ENCODE assay signal across 27 cellular contexts in the genomic region with DNA sequence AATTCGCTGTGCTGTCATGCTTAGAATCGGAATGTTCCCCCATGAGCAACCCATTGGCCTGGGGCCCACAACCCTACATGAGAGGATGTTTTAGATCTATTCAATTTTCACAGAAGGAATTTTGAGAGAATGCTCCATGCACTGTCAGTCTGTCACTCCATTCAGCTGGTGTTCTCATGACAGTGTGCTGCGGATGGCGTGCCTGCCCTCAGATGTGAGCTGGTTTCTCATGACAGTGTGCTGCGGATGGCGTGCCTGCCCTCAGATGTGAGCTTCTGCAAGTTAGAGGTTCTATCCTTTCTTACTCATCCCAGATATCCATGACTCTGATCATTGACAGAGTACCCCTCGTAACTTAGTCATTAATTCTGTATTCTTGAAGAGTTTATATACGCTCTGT.
"Had no signal": no experiment of that assay in that cellular context is flagged by ENCODE, and none has a peak within 500 bp of the region (broad histone marks: within the 10 kb centered on the region; RNA-seq: fewer than 3 reads in every experiment).

No MANE protein-coding gene starts in this region.

- H3K27me3 ChIP-seq: left lung, neutrophil, pancreas, testis, tibial nerve, upper lobe of left lung had no signal

- H3K27ac Mint-ChIP-seq: effector memory CD8-positive, alpha-beta T cell; naive B cell; natural killer cell treated with Interleukin-12 subunit alpha and Interleukin-12 subunit beta and Interleukin-15 and Interleukin-18, amount 100 ng/mL, for 72 hours; stimulated activated naive CD8-positive, alpha-beta T cell treated with anti-CD3 and anti-CD28 coated beads, Interleukin-15, amount 100 ng/mL, for 72 hours had no signal

- H3K4me3 Mint-ChIP-seq: effector memory CD8-positive, alpha-beta T cell; mesothelial cell of epicardium; naive B cell; natural killer cell treated with Interleukin-12 subunit alpha and Interleukin-12 subunit beta and Interleukin-15 and Interleukin-18, amount 100 ng/mL, for 72 hours; neural crest cell; stimulated activated naive CD8-positive, alpha-beta T cell treated with anti-CD3 and anti-CD28 coated beads, Interleukin-15, amount 100 ng/mL, for 72 hours had no signal

- ATAC-seq: effector memory CD8-positive, alpha-beta T cell; left cardiac atrium; left lung; mucosa of descending colon; natural killer cell treated with Interleukin-12 subunit alpha and Interleukin-12 subunit beta and Interleukin-15 and Interleukin-18, amount 100 ng/mL, for 72 hours; pancreas; sciatic nerve; stimulated activated naive CD8-positive, alpha-beta T cell treated with anti-CD3 and anti-CD28 coated beads, Interleukin-15, amount 100 ng/mL, for 72 hours had no signal

- H3K9me3 ChIP-seq: left lung, mucosa of descending colon, neutrophil, pancreas, testis, tibial nerve, upper lobe of left lung had no signal

- DNase-seq: dermis blood vessel endothelial cell; effector memory CD8-positive, alpha-beta T cell; head of caudate nucleus; kidney; left cardiac atrium; mesenchymal stem cell; mucosa of descending colon; naive B cell; pancreas; retina; stimulated activated CD4-positive, alpha-beta T cell treated with anti-CD3 and anti-CD28 coated beads, Interleukin-12 subunit alpha, Interleukin-12 subunit beta, amount 100 ng/mL, for 4 hours; stimulated activated CD4-positive, alpha-beta T cell treated with anti-CD3 and anti-CD28 coated beads, Interleukin-1b, Interleukin-23, amount 100 ng/mL, for 48 hours; stimulated activated CD4-positive, alpha-beta T cell treated with anti-CD3 and anti-CD28 coated beads, Interleukin-4, amount 100 ng/mL, for 1 hour; stimulated activated CD8-positive, alpha-beta memory T cell treated with anti-CD3 and anti-CD28 coated beads, Interleukin-4, amount 100 ng/mL, for 48 hours; stimulated activated naive CD4-positive, alpha-beta T cell; stimulated activated naive CD8-positive, alpha-beta T cell treated with anti-CD3 and anti-CD28 coated beads, Interleukin-15, amount 100 ng/mL, for 72 hours; testis; upper lobe of left lung had no signal

- H3K4me1 Mint-ChIP-seq: naive B cell, neural crest cell had no signal

- H3K27ac ChIP-seq: coronary artery, left lung, neutrophil, pancreas, testis, tibial nerve, upper lobe of left lung had no signal

- H3K4me3 ChIP-seq: coronary artery, left lung, mucosa of descending colon, pancreas, smooth muscle cell, testis, tibial nerve, upper lobe of left lung had no signal

- H3K36me3 ChIP-seq: left lung, neutrophil, pancreas, tibial nerve, upper lobe of left lung had no signal

- H3K4me1 ChIP-seq: pancreas, testis, tibial nerve, upper lobe of left lung had no signal

- H3K9me3 Mint-ChIP-seq: natural killer cell treated with Interleukin-12 subunit alpha and Interleukin-12 subunit beta and Interleukin-15 and Interleukin-18, amount 100 ng/mL, for 72 hours; stimulated activated naive CD8-positive, alpha-beta T cell treated with anti-CD3 and anti-CD28 coated beads, Interleukin-15, amount 100 ng/mL, for 72 hours had no signal

- H3K36me3 Mint-ChIP-seq: naive B cell; natural killer cell treated with Interleukin-12 subunit alpha and Interleukin-12 subunit beta and Interleukin-15 and Interleukin-18, amount 100 ng/mL, for 72 hours had no signal

- H3K27me3 Mint-ChIP-seq: effector memory CD8-positive, alpha-beta T cell; naive B cell; natural killer cell treated with Interleukin-12 subunit alpha and Interleukin-12 subunit beta and Interleukin-15 and Interleukin-18, amount 100 ng/mL, for 72 hours; stimulated activated naive CD8-positive, alpha-beta T cell treated with anti-CD3 and anti-CD28 coated beads, Interleukin-15, amount 100 ng/mL, for 72 hours had no signal
